Comparison of ENCODE assay signal across 12 cellular contexts in the genomic region with DNA sequence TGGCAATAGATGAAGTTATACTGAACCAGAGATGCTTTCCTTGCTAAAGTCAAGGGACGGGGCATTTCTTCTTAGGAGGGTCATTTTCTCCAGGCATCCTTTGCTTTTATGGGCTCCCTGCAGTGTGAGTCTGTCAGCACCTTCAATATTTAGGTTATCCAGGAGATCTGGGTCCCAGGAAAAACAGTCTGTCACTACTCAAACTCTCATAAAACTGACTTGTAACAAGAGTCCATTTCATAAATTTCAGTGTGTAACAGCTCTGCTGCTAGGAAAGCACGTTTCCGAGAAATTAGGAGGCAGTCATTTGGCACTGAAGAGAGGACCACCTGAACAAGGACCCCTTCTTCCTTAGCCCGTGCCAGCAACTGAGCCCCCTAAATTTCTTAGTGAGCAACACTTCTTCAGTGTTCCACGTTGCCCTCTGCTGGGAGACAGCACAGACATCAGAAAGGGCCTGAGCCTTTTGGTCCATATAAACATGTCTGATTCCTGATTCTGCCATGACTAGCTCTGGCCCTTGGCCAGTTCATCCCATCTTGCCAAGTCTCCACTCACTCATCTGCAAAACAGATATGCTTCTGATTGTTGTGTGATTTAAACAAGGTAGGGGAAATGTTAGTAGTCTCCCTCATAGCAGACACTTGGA. TPM values are rescaled to one million over a fixed set of nuclear protein-coding genes. Genes with fewer than 3 reads are reported as not detected.
DNase-seq lines count a peak whose midpoint lies in the region; ATAC-seq and TF ChIP-seq lines count a peak whose summit lies in the region.
"Had no signal": no experiment of that assay in that cellular context is flagged by ENCODE, and none has a peak within 500 bp of the region (broad histone marks: within the 10 kb centered on the region; RNA-seq: fewer than 3 reads in every experiment).

No MANE protein-coding gene starts in this region.

- TF ChIP-seq CTCF in GM10266 (IDR thresholded peaks at IDR 0.05; ENCODE audit: control insufficient read depth, insufficient read depth, low read depth, missing control alignments) (peak; percentile 35), cardiac fibroblast (IDR thresholded peaks at IDR 0.05; ENCODE audit: low read depth, low read length) (peak; percentile 15), osteocyte (IDR thresholded peaks at IDR 0.05) (peak; percentile 13)

- no peak for ATAC-seq in HG02571 (IDR thresholded peaks at IDR 0.05; ENCODE audit: unreplicated experiment)

- no peaks in the 10 kb centered on the region for H3K27me3 ChIP-seq in effector memory CD4-positive, alpha-beta T cell (replicated peaks; ENCODE audit: control insufficient read depth, insufficient read depth, low read length, poor library complexity, severe bottlenecking)

- H3K4me1 Mint-ChIP-seq in osteocyte (ENCODE audit: unreplicated experiment): peaks cover 21% of the 10 kb centered on the region

- H3K4me3 Mint-ChIP-seq in osteocyte (ENCODE audit: unreplicated experiment): no peak overlapping the region
- H3K4me3 Mint-ChIP-seq: activated naive CD8-positive, alpha-beta T cell treated with anti-CD3 and anti-CD28 coated beads, Interleukin-2, amount 10 ng/mL, durations not matched to agents 7 days and 5 days had no signal

- no peaks in the 10 kb centered on the region for H3K27me3 Mint-ChIP-seq in osteocyte (ENCODE audit: unreplicated experiment)
- H3K27me3 Mint-ChIP-seq: activated naive CD8-positive, alpha-beta T cell treated with anti-CD3 and anti-CD28 coated beads, Interleukin-2, amount 10 ng/mL, durations not matched to agents 7 days and 5 days had no signal

- H3K36me3 ChIP-seq in effector memory CD4-positive, alpha-beta T cell (ENCODE audit: control insufficient read depth, insufficient read depth, low read length): peaks cover 26% of the 10 kb centered on the region

- H3K9me3 Mint-ChIP-seq in osteocyte (ENCODE audit: unreplicated experiment): no peaks in the 10 kb centered on the region
- H3K9me3 Mint-ChIP-seq: activated naive CD8-positive, alpha-beta T cell treated with anti-CD3 and anti-CD28 coated beads, Interleukin-2, amount 10 ng/mL, durations not matched to agents 7 days and 5 days had no signal

- H3K9me3 ChIP-seq in effector memory CD4-positive, alpha-beta T cell (ENCODE audit: control insufficient read depth, low read length): no peaks in the 10 kb centered on the region
- H3K9me3 ChIP-seq: HAP-1 had no signal

- H3K27ac ChIP-seq in effector memory CD4-positive, alpha-beta T cell (ENCODE audit: insufficient read depth, low read length, poor library complexity, severe bottlenecking): no peak overlapping the region

- no peak overlapping the region for H3K27ac Mint-ChIP-seq in osteocyte (ENCODE audit: unreplicated experiment)
- H3K27ac Mint-ChIP-seq: activated naive CD8-positive, alpha-beta T cell treated with anti-CD3 and anti-CD28 coated beads, Interleukin-2, amount 10 ng/mL, durations not matched to agents 7 days and 5 days had no signal

- no peak for DNase-seq in GM10266 (ENCODE audit: extremely low spot score)
- DNase-seq in NAMALWA (ENCODE audit: low spot score): peak; percentile 39
- peak; percentile 26 to 34 for DNase-seq in cardiac fibroblast (ENCODE audit: low read depth in 2 of 2)
- DNase-seq in osteocyte (ENCODE audit: extremely low spot score, unreplicated experiment): no peak
- no peak for DNase-seq in effector memory CD4-positive, alpha-beta T cell
- no peak for DNase-seq in stimulated activated CD4-positive, alpha-beta T cell treated with anti-CD3 and anti-CD28 coated beads, Interleukin-4, amount 100 ng/mL, for 4 hours
- DNase-seq: activated CD4-positive, CD25-positive, alpha-beta regulatory T cell treated with anti-CD3 and anti-CD28 coated beads, Interleukin-2, amount 50 U/mL, for 72 hours; activated naive CD8-positive, alpha-beta T cell treated with anti-CD3 and anti-CD28 coated beads, Interleukin-2, amount 10 ng/mL, durations not matched to agents 7 days and 5 days; foreskin melanocyte; stimulated activated CD4-positive, alpha-beta T cell treated with anti-CD3 and anti-CD28 coated beads, Interleukin-1b, Interleukin-23, amount 100 ng/mL, for 48 hours had no signal

- peaks cover 23% of the 10 kb centered on the region for H3K36me3 Mint-ChIP-seq in osteocyte (ENCODE audit: unreplicated experiment)

- H3K4me3 ChIP-seq in cardiac fibroblast (replicated peaks in 1 of 2; ENCODE audit: low read depth in 2 of 2, low read length in 2 of 2): no peak overlapping the region
- no peak overlapping the region for H3K4me3 ChIP-seq in effector memory CD4-positive, alpha-beta T cell (ENCODE audit: insufficient read depth, low read depth, low read length, poor library complexity, severe bottlenecking)
- H3K4me3 ChIP-seq: HAP-1 had no signal

- H3K4me1 ChIP-seq in effector memory CD4-positive, alpha-beta T cell (ENCODE audit: control insufficient read depth, insufficient read depth, low read length, poor library complexity, severe bottlenecking): peaks cover 10% of the 10 kb centered on the region

RNA-seq across cellular contexts. Expression of a gene that starts 7.2 kb away (rescaled TPM):
- 20.2 and 20.7 TPM in 2 replicates for total RNA-seq in osteocyte

RNA-seq across cellular contexts. Expression of a gene that starts 10.1 kb away (rescaled TPM):
- 179 and 191 TPM in 2 replicates for total RNA-seq in osteocyte

RNA-seq across cellular contexts. Expression of a gene that starts 15.4 kb away (rescaled TPM):
- total RNA-seq in osteocyte: 0.91 and 1.2 TPM in 2 replicates

RNA-seq across cellular contexts. Expression of a gene that starts 39.8 kb away (rescaled TPM):
- total RNA-seq in osteocyte: not detected in 2 replicates
- total RNA-seq: activated naive CD8-positive, alpha-beta T cell treated with anti-CD3 and anti-CD28 coated beads, Interleukin-2, amount 10 ng/mL, durations not matched to agents 7 days and 5 days had no signal

Comparison
In these comparisons a context has a peak if more than half of its experiments do, and no peak if none do; other contexts are left out.
1. DNase-seq: peak in NAMALWA (single experiment) and cardiac fibroblast (2 of 2); none in GM10266 (single experiment), osteocyte (single experiment), effector memory CD4-positive, alpha-beta T cell (0 of 3) and stimulated activated CD4-positive, alpha-beta T cell treated with anti-CD3 and anti-CD28 coated beads, Interleukin-4, amount 100 ng/mL, for 4 hours (0 of 2).
2. Peak in every context shown above with its lines, with median percentiles within 50 percentile points of each other: CTCF ChIP-seq.